Comparison of ENCODE assay signal across 8 cellular contexts in genomic region chr10:69392481-69393000, GRCh38. TPM values are rescaled to one million over a fixed set of nuclear protein-coding genes. Genes with fewer than 3 reads are reported as not detected.
DNase-seq lines count a peak whose midpoint lies in the region; ATAC-seq and TF ChIP-seq lines count a peak whose summit lies in the region.

No MANE protein-coding gene starts in this region.

- in situ Hi-C loops in GM13976 (cut with MboI; ENCODE audit: low sequenced_read_pairs, unreplicated experiment): no loop called here

- peak; percentile 82 for DNase-seq in 8988T
- peak; percentile 88 for DNase-seq in GM13976 (ENCODE audit: low spot score)
- DNase-seq in NCI-H226: peak; percentile 57
- DNase-seq in activated CD4-positive, alpha-beta T cell treated with anti-CD3 and anti-CD28 coated beads for 24 hours (ENCODE audit: low read depth in 2 of 2): peak; percentile 65 to 68
- DNase-seq in cerebellar nuclear complex (lab: John Stamatoyannopoulos, UW): peak; percentile 20 to 61
- DNase-seq in left lobe of liver (ENCODE audit: low spot score): peak; percentile 80
- peak; percentile 65 to 66 for DNase-seq in stimulated activated CD4-positive, alpha-beta T cell treated with anti-CD3 and anti-CD28 coated beads, Interleukin-4, amount 100 ng/mL, for 48 hours (ENCODE audit: low read depth in 2 of 2)

- peak; percentile 91 for TF ChIP-seq CTCF in GM13976 (IDR thresholded peaks at IDR 0.05; ENCODE audit: borderline replicate concordance, control extremely low read depth, extremely low read depth, insufficient read depth, missing control alignments)

- ATAC-seq in HG03095 (IDR thresholded peaks at IDR 0.05; ENCODE audit: unreplicated experiment) (peak; percentile 94), left lobe of liver (peak; percentile 100)

RNA-seq across cellular contexts. Expression of gene TACR2, which starts 24.2 kb away (rescaled TPM):
- total RNA-seq in left lobe of liver: not detected

RNA-seq across cellular contexts. Expression of gene TSPAN15, which starts 58.7 kb away (rescaled TPM):
- total RNA-seq in left lobe of liver: 3.8 TPM

Comparison
In these comparisons a context has a peak if more than half of its experiments do, and no peak if none do; other contexts are left out.
1. Peak in every context shown above with its lines: DNase-seq and ATAC-seq.